ENCODE assay signal across 8 cellular contexts in the genomic region with DNA sequence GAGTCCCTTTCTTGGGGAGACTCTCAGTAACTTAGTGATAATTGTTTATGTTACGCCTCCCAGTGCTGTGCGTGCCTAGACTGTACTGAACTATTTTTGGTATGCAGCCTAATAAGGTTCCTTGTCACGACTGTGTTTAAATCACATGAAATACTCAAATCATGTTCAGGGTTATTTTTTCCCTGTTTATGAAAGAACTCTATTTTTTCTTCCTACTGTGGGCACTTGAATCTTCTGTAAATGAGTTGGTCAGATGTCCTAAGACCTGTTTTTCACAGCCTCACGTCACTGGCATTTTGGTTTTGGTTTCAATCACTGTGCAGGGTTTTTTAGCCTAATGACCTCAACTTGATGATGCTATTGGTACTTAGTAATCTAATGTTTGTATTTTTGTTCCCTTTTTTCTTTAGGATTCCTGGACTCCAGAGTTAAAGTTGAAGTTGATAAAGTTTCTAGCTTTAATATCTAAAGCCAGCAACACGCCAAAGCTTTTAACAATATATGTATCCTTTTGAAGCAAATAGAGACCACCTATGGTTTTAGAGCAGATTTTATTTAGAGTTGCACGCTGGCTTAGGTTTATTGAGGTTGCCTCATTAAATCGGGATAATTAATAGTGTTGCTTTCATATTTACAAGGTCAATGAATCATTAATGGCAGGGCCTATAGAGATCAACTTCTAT. TPM values are rescaled to one million over a fixed set of nuclear protein-coding genes. Genes with fewer than 3 reads are reported as not detected.
A peak's percentile ranks its signal among the peaks of the same experiment; 100 is the strongest.
DNase-seq lines count a peak whose midpoint lies in the region; ATAC-seq and TF ChIP-seq lines count a peak whose summit lies in the region.
"Had no signal": no experiment of that assay in that cellular context is flagged by ENCODE, and none has a peak within 500 bp of the region (broad histone marks: within the 10 kb centered on the region; RNA-seq: fewer than 3 reads in every experiment).

No MANE protein-coding gene starts in this region.

- intact Hi-C loops in vagina (cut with DNase I): loop anchor here (10.0 kb wide), 1 partner anchor 172 kb away; a partner anchor contains a TSS

- no peak overlapping the region for H2AFZ ChIP-seq in fibroblast of lung (ENCODE audit: low read length)

- H3K79me2 ChIP-seq in fibroblast of lung (ENCODE audit: control insufficient read depth, insufficient read depth, low read length): no peaks in the 10 kb centered on the region

- H3K27ac ChIP-seq in fibroblast of lung (ENCODE audit: insufficient read depth, low read length) (peak overlapping the region; percentile 85), vagina (peak overlapping the region; percentile 29)

- H3K9me3 ChIP-seq in fibroblast of lung (ENCODE audit: control insufficient read depth, insufficient read depth, low read depth, low read length): no peaks in the 10 kb centered on the region
- no peaks in the 10 kb centered on the region for H3K9me3 ChIP-seq in vagina

- H3K27me3 ChIP-seq in fibroblast of lung (ENCODE audit: control insufficient read depth, insufficient read depth, low read length) (no peaks in the 10 kb centered on the region), vagina (no peaks in the 10 kb centered on the region), H7 (ENCODE audit: control insufficient read depth, insufficient read depth, low read length) (no peaks in the 10 kb centered on the region)

- peak overlapping the region; percentile 55 for H3K4me2 ChIP-seq in fibroblast of lung (ENCODE audit: extremely low read depth, insufficient read depth, low read length)

- peaks cover 11% of the 10 kb centered on the region for H3K4me1 ChIP-seq in fibroblast of lung (ENCODE audit: control insufficient read depth, extremely low read depth, insufficient read depth, low read length)
- H3K4me1 ChIP-seq in vagina: peaks cover 7% of the 10 kb centered on the region

- DNase-seq in fibroblast of lung (ENCODE audit: low read depth in 2 of 2) (peak; percentile 67 to 78), vagina (ENCODE audit: extremely low spot score in 2 of 2) (no peak), NCI-H2029 (lab: John Stamatoyannopoulos, UW) (no peak), DMS114 treated with DMSO at 0.1 percent for 48 hours (lab: John Stamatoyannopoulos, UW; ENCODE audit: unreplicated experiment) (no peak), H7 (no peak)
- DNase-seq: activated CD8-positive, alpha-beta T cell treated with anti-CD3 and anti-CD28 coated beads, Interleukin-2, amount 10 ng/mL, durations not matched to agents 7 days and 5 days had no signal

- ATAC-seq in GM19395 (IDR thresholded peaks at IDR 0.05; ENCODE audit: unreplicated experiment) (peak; percentile 83), HG03280 (IDR thresholded peaks at IDR 0.05; ENCODE audit: unreplicated experiment) (peak; percentile 77)
- ATAC-seq: activated CD8-positive, alpha-beta T cell treated with anti-CD3 and anti-CD28 coated beads, Interleukin-2, amount 10 ng/mL, durations not matched to agents 7 days and 5 days had no signal

- H3K9ac ChIP-seq in fibroblast of lung (ENCODE audit: insufficient read depth, low read length): no peak overlapping the region

- no peaks in the 10 kb centered on the region for H4K20me1 ChIP-seq in fibroblast of lung (ENCODE audit: control insufficient read depth, extremely low read depth, insufficient read depth, low read length)

- peaks cover 10% of the 10 kb centered on the region for H3K36me3 ChIP-seq in fibroblast of lung (ENCODE audit: control insufficient read depth, insufficient read depth, low read length)
- no peaks in the 10 kb centered on the region for H3K36me3 ChIP-seq in vagina
- peaks cover 10% of the 10 kb centered on the region for H3K36me3 ChIP-seq in H7 (replicated peaks; ENCODE audit: control insufficient read depth, insufficient read depth, low read length)

- TF ChIP-seq CTCF in fibroblast of lung (conservative IDR thresholded peaks at IDR 0.05 in 1 of 2, IDR thresholded peaks at IDR 0.05 in 1 of 2; ENCODE audit: low read depth in 1 of 2, low read length in 2 of 2) (no peak), vagina (IDR thresholded peaks at IDR 0.05) (no peak)

- H3K4me3 ChIP-seq in fibroblast of lung (replicated peaks in 1 of 4; ENCODE audit: control extremely low read depth in 1 of 4, insufficient read depth in 1 of 4, low read depth in 3 of 4, low read length in 4 of 4) (peak overlapping the region in 2 of 4 experiments; percentile 9 to 24), vagina (no peak overlapping the region), H7 (ENCODE audit: insufficient read depth, low read depth, low read length) (no peak overlapping the region)

- no peak for TF ChIP-seq POLR2A in vagina (IDR thresholded peaks at IDR 0.05)

RNA-seq across cellular contexts. Expression of a gene that starts 24.0 kb away (rescaled TPM):
- total RNA-seq in fibroblast of lung: 60.4 and 153 TPM in 2 replicates
- polyA plus RNA-seq in fibroblast of lung: 68.4 and 114 TPM in 2 replicates
- 43.9 and 84.4 TPM in 2 replicates for polyA plus RNA-seq in fibroblast of lung (2012)
- 120 and 131 TPM in 2 replicates for polyA minus RNA-seq in fibroblast of lung (ENCODE audit: low replicate concordance)
- 16.0 TPM for total RNA-seq in vagina
- total RNA-seq in H7 (2014; rRNA removed; shearing (Covaris generic)): 25.0 and 33.6 TPM in 2 replicates

Comparison
In these comparisons a context has a peak if more than half of its experiments do, and no peak if none do; other contexts are left out.
1. DNase-seq: peak in fibroblast of lung (2 of 2); none in vagina (0 of 2), NCI-H2029 (single experiment), DMS114 treated with DMSO at 0.1 percent for 48 hours (single experiment) and H7 (single experiment).